ENCODE assay signal across 8 cellular contexts in the genomic region with DNA sequence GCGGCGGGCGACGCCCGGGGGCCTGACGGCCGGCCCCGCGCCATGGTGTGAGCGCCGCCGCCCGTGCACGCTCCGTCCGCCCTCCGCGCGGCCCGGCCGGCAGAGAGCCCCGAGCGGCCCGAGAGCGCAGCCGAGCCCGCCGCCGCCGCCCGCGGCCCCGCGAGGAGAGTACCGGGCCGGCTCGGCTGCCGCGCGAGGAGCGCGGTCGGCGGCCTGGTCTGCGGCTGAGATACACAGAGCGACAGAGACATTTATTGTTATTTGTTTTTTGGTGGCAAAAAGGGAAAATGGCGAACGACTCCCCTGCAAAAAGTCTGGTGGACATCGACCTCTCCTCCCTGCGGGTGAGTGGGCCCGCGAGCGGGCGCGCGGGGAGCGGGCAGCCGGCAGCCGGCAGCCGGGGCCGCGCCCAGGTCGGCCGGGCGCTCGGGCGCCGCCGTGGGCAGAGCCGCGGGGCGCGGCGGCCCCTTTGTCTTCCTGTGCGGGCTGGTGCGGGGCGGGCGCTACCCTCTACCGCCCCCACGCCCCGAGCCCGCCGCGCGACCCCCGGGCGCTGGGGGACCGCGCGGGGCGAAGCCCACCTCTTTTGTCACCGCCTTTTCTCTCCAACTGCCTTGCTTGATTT. TPM values are rescaled to one million over a fixed set of nuclear protein-coding genes. Genes with fewer than 3 reads are reported as not detected.
A peak's percentile ranks its signal among the peaks of the same experiment; 100 is the strongest.
DNase-seq lines count a peak whose midpoint lies in the region; ATAC-seq and TF ChIP-seq lines count a peak whose summit lies in the region.

No MANE protein-coding gene starts in this region.

- no peaks in the 10 kb centered on the region for H3K27me3 Mint-ChIP-seq in T-helper 2 cell treated with Interferon-gamma antibody and Interleukin-4, amounts not matched to agents 5 μg/mL and 100 μg/mL, for 36 hours (ENCODE audit: low read depth)
- H3K27me3 Mint-ChIP-seq in neural crest cell (ENCODE audit: low read depth) = peaks cover 13% of the 10 kb centered on the region

- H3K9me3 Mint-ChIP-seq in T-helper 2 cell treated with Interferon-gamma antibody and Interleukin-4, amounts not matched to agents 5 μg/mL and 100 μg/mL, for 36 hours = peaks cover 4% of the 10 kb centered on the region
- H3K9me3 Mint-ChIP-seq in neural crest cell = peaks cover 3% of the 10 kb centered on the region

- peak overlapping the region; percentile 86 for H3K4me3 ChIP-seq in epithelial cell of esophagus (ENCODE audit: low read length)

- TF ChIP-seq CTCF in epithelial cell of esophagus (IDR thresholded peaks at IDR 0.05; ENCODE audit: insufficient read depth, low read depth, low read length, missing control alignments) (no peak), neural crest cell (conservative IDR thresholded peaks at IDR 0.05) (no peak)

- ATAC-seq in HG02798 (IDR thresholded peaks at IDR 0.05; ENCODE audit: poor library complexity, unreplicated experiment) = peak; percentile 59

- DNase-seq in NCI-H748 (lab: John Stamatoyannopoulos, UW; ENCODE audit: unreplicated experiment) (peak; percentile 39), NCI-H748 treated with DMSO at 0.1 percent for 48 hours (lab: John Stamatoyannopoulos, UW) (no peak), epithelial cell of esophagus (ENCODE audit: low read depth) (peak; percentile 7), neural crest cell (ENCODE audit: low read depth, low spot score) (no peak), KG1 (lab: John Stamatoyannopoulos, UW) (no peak), DMS153 (lab: John Stamatoyannopoulos, UW) (no peak)
- DNase-seq in T-helper 2 cell treated with Interferon-gamma antibody and Interleukin-4, amounts not matched to agents 5 μg/mL and 100 μg/mL, for 36 hours (ENCODE audit: low spot score) = no peak

- peak overlapping the region; percentile 55 for H3K27ac Mint-ChIP-seq in T-helper 2 cell treated with Interferon-gamma antibody and Interleukin-4, amounts not matched to agents 5 μg/mL and 100 μg/mL, for 36 hours
- no peak overlapping the region for H3K27ac Mint-ChIP-seq in neural crest cell (ENCODE audit: unreplicated experiment)

- peak overlapping the region; percentile 51 for H3K4me3 Mint-ChIP-seq in T-helper 2 cell treated with Interferon-gamma antibody and Interleukin-4, amounts not matched to agents 5 μg/mL and 100 μg/mL, for 36 hours
- H3K4me3 Mint-ChIP-seq in neural crest cell = peak overlapping the region; percentile 71

- H3K36me3 Mint-ChIP-seq in T-helper 2 cell treated with Interferon-gamma antibody and Interleukin-4, amounts not matched to agents 5 μg/mL and 100 μg/mL, for 36 hours (ENCODE audit: low read depth) = peaks cover 18% of the 10 kb centered on the region
- H3K36me3 Mint-ChIP-seq in neural crest cell (ENCODE audit: low read depth) = peaks cover 11% of the 10 kb centered on the region

- peaks cover 19% of the 10 kb centered on the region for H3K4me1 Mint-ChIP-seq in T-helper 2 cell treated with Interferon-gamma antibody and Interleukin-4, amounts not matched to agents 5 μg/mL and 100 μg/mL, for 36 hours (ENCODE audit: low read depth)
- peaks cover 14% of the 10 kb centered on the region for H3K4me1 Mint-ChIP-seq in neural crest cell

RNA-seq across cellular contexts. Expression of a gene that starts 0.4 kb away (rescaled TPM):
- total RNA-seq in neural crest cell = 209 and 212 TPM in 2 replicates

Comparison
In these comparisons a context has a peak if more than half of its experiments do, and no peak if none do; other contexts are left out.
1. DNase-seq: peak in NCI-H748 (single experiment) and epithelial cell of esophagus (single experiment); none in NCI-H748 treated with DMSO at 0.1 percent for 48 hours (single experiment), T-helper 2 cell treated with Interferon-gamma antibody and Interleukin-4, amounts not matched to agents 5 μg/mL and 100 μg/mL, for 36 hours (single experiment), neural crest cell (single experiment), KG1 (single experiment) and DMS153 (single experiment).